In the genomic region with DNA sequence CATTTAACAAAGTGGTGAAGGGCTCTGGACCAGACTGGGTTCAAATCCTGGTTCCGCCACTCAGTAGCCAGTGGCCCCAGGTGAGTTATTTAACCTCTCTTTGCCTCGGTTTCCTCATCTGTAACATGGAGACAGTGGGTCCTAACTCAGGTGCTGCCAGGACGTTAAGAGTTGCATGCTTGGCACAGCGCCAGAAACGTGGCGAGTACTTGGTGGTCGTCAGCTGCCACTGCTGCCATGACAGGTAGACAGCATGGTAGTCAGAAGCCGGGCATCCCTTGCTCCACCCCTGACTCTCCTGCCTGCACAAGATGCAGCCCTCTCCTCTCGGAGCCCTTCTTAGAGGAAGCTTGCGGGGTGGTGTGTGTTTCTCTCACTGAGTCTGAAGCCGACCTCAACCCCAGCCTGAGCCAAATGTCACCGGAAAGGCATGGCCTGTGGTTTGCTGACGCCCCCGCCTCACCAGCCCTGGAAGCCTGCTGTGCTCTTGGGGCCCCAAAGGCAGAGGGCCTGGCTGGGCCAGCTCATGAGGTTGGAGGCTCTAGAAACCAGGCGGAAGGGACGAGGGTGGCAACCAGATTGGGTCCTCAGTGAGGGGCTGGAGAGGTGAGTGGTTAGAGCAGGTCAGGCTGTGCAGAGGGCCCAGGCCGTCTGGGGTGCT, we compare ENCODE assay signal across 8 cellular contexts.
DNase-seq lines count a peak whose midpoint lies in the region; ATAC-seq lines count a peak whose summit lies in the region.

No MANE protein-coding gene starts in this region.

- no peak overlapping the region for H3K9ac ChIP-seq in duodenal mucosa (ENCODE audit: low read depth in 1 of 2, low read length in 2 of 2)

- no peak overlapping the region for H3K27ac ChIP-seq in duodenal mucosa (ENCODE audit: low read depth, low read length)

- peaks cover 11 to 33% of the 10 kb centered on the region in 2 donors for H3K4me1 ChIP-seq in duodenal mucosa (ENCODE audit: control insufficient read depth in 1 of 2, insufficient read depth in 2 of 2, low read length in 2 of 2)

- DNase-seq in NK-92 treated with Interleukin-12 subunit alpha and Interleukin-12 subunit beta, amount 100 ng/mL, for 24 hours (lab: John Stamatoyannopoulos, UW), result peak; percentile 87
- DNase-seq in NK-92 (lab: John Stamatoyannopoulos, UW; ENCODE audit: unreplicated experiment), result no peak
- peak; percentile 66 for DNase-seq in stimulated activated CD4-positive, alpha-beta T cell treated with anti-CD3 and anti-CD28 coated beads, Interleukin-4, amount 100 ng/mL, for 1 hour
- DNase-seq in NCI-H510A treated with DMSO at 0.1 percent for 48 hours (lab: John Stamatoyannopoulos, UW), result no peak
- DNase-seq in ureter (ENCODE audit: low spot score), result no peak

- peaks cover 2 to 8% of the 10 kb centered on the region in 2 donors for H3K27me3 ChIP-seq in duodenal mucosa (ENCODE audit: control insufficient read depth in 1 of 2, insufficient read depth in 2 of 2, low read length in 2 of 2)

- H3K36me3 ChIP-seq in duodenal mucosa (ENCODE audit: control insufficient read depth in 1 of 2, insufficient read depth in 2 of 2, low read length in 2 of 2), result no peaks in the 10 kb centered on the region

- ATAC-seq in activated CD4-positive, CD25-positive, alpha-beta regulatory T cell treated with anti-CD3 and anti-CD28 coated beads, Interleukin-2, amount 50 U/mL, for 24 hours, result peak; percentile 85 to 92
- ATAC-seq in HG03039 (IDR thresholded peaks at IDR 0.05; ENCODE audit: unreplicated experiment), result no peak

- H3K4me3 ChIP-seq in duodenal mucosa (ENCODE audit: low read depth in 1 of 2, low read length in 2 of 2), result peak overlapping the region; percentile 11 to 29

- no peaks in the 10 kb centered on the region for H3K9me3 ChIP-seq in duodenal mucosa (ENCODE audit: control insufficient read depth in 1 of 2, low read length in 2 of 2)

Comparison
In these comparisons a context has a peak if more than half of its experiments do, and no peak if none do; other contexts are left out.
1. DNase-seq: peak in NK-92 treated with Interleukin-12 subunit alpha and Interleukin-12 subunit beta, amount 100 ng/mL, for 24 hours (single experiment) and stimulated activated CD4-positive, alpha-beta T cell treated with anti-CD3 and anti-CD28 coated beads, Interleukin-4, amount 100 ng/mL, for 1 hour (single experiment); none in NK-92 (single experiment), NCI-H510A treated with DMSO at 0.1 percent for 48 hours (single experiment) and ureter (single experiment).